In genomic region chr4:153243464-153243863, GRCh38 we compare ENCODE assay signal across 17 cellular contexts. TPM values are rescaled to one million over a fixed set of nuclear protein-coding genes. Genes with fewer than 3 reads are reported as not detected.
"Had no signal": no experiment of that assay in that cellular context is flagged by ENCODE, and none has a peak within 500 bp of the region (broad histone marks: within the 10 kb centered on the region; RNA-seq: fewer than 3 reads in every experiment).

No MANE protein-coding gene starts in this region.

- H3K27ac ChIP-seq: brain microvascular endothelial cell, foreskin keratinocyte, left lung, psoas muscle, suprapubic skin, vagina had no signal

- H3K4me1 ChIP-seq: foreskin keratinocyte had no signal

- DNase-seq: activated B cell treated with CpG ODN at 0.5 μM for 24 hours; activated CD4-positive, alpha-beta T cell treated with anti-CD3 and anti-CD28 coated beads, Interleukin-2, amount 10 ng/mL, durations not matched to agents 24 days and 14 days; activated naive CD4-positive, alpha-beta T cell; activated naive CD8-positive, alpha-beta T cell treated with anti-CD3 and anti-CD28 coated beads, Interleukin-2, amount 10 ng/mL, durations not matched to agents 7 days and 5 days; activated T-cell treated with anti-CD3 and anti-CD28 coated beads, Interleukin-2, amount 50 U/mL, for 1 hour; brain microvascular endothelial cell; central memory CD4-positive, alpha-beta T cell; foreskin keratinocyte; kidney; left lung; mammary epithelial cell; psoas muscle had no signal

- ATAC-seq: activated T-helper 17 cell treated with anti-CD3 and anti-CD28 coated beads, Interleukin-2, amount 50 U/mL, for 72 hours; foreskin keratinocyte; left lung; sciatic nerve had no signal

- H3K4me3 ChIP-seq: left lung, psoas muscle, suprapubic skin, vagina had no signal

- FAIRE-seq: colon, kidney had no signal

- H3K9me3 ChIP-seq: left lung, psoas muscle, suprapubic skin, vagina had no signal

- H3K36me3 ChIP-seq: brain microvascular endothelial cell, left lung, suprapubic skin, vagina had no signal

- H3K27me3 ChIP-seq: brain microvascular endothelial cell, foreskin keratinocyte, suprapubic skin, vagina had no signal

RNA-seq across cellular contexts. Expression of gene TRIM2, which starts 39.2 kb away (rescaled TPM):
- total RNA-seq: activated CD4-positive, alpha-beta T cell treated with anti-CD3 and anti-CD28 coated beads, Interleukin-2, amount 10 ng/mL, durations not matched to agents 24 days and 14 days had no signal
